ENCODE assay signal across 8 cellular contexts in genomic region chr16:3880623-3881498, GRCh38. TPM values are rescaled to one million over a fixed set of nuclear protein-coding genes. Genes with fewer than 3 reads are reported as not detected.
DNase-seq lines count a peak whose midpoint lies in the region; ATAC-seq and TF ChIP-seq lines count a peak whose summit lies in the region.

Gene CREBBP (minus strand): TSS chr16:3880713. CDS start chr16:3879916, 797 bp downstream.

- DNase-seq in DMS114 treated with DMSO at 0.1 percent for 48 hours (lab: John Stamatoyannopoulos, UW; ENCODE audit: unreplicated experiment) (peak; percentile 33), KG1 (lab: John Stamatoyannopoulos, UW) (peak; percentile 71), Panc1 (ENCODE audit: low read depth, low spot score) (no peak), esophagus muscularis mucosa (ENCODE audit: extremely low spot score) (peak; percentile 95)
- peak; percentile 82 for DNase-seq in activated T-cell treated with anti-CD3 and anti-CD28 coated beads, Interleukin-2, amount 50 U/mL, for 4 hours
- DNase-seq in stimulated activated CD8-positive, alpha-beta memory T cell treated with anti-CD3 and anti-CD28 coated beads, Interleukin-7, amount 100 ng/mL, for 24 hours (ENCODE audit: low read depth) = peak; percentile 60

- 8% methylated on average over 34 of the region's 96 CpGs for WGBS in esophagus muscularis mucosa

- in situ Hi-C loops in Panc1 (cut with HindIII; ENCODE audit: low pct_unique_long_range_greater_than_20kb, low sequenced_read_pairs) = no loop called here

- intact Hi-C loops in Panc1 (cut with micrococcal nuclease; ENCODE audit: unreplicated experiment) (no loop called here), esophagus muscularis mucosa (cut with DNase I) (loop anchor here (2.0 kb wide), 1 partner anchor 190 kb away; no protein-coding TSS in a partner anchor)

- H3K4me3 ChIP-seq in Panc1 (ENCODE audit: low read depth in 2 of 2, low read length in 2 of 2) (peak within 1 kb of the TSS; percentile 84 to 93), esophagus muscularis mucosa (peak within 1 kb of the TSS; percentile 72 to 91 (median 87)), muscle layer of duodenum (ENCODE audit: low read depth in 1 of 2, low read length in 2 of 2) (peak within 1 kb of the TSS; percentile 80 to 81)

- H3K9me3 Mint-ChIP-seq in activated T-cell treated with anti-CD3 and anti-CD28 coated beads, Interleukin-2, amount 50 U/mL, for 4 hours = no peaks in the 10 kb centered on the region

- peaks cover 18% of the 10 kb centered on the region for H3K36me3 Mint-ChIP-seq in activated T-cell treated with anti-CD3 and anti-CD28 coated beads, Interleukin-2, amount 50 U/mL, for 4 hours (ENCODE audit: insufficient read depth)

- TF ChIP-seq POLR2A in esophagus muscularis mucosa (IDR thresholded peaks at IDR 0.05; ENCODE audit: low read depth) = peak; percentile 12

- ATAC-seq in GM21619 (IDR thresholded peaks at IDR 0.05; ENCODE audit: unreplicated experiment) (peak; percentile 73), Panc1 (peak; percentile 91)
- peak; percentile 84 to 85 for ATAC-seq in activated T-cell treated with anti-CD3 and anti-CD28 coated beads, Interleukin-2, amount 50 U/mL, for 4 hours

- TF ChIP-seq CTCF in Panc1 (IDR thresholded peaks at IDR 0.05) (no peak), esophagus muscularis mucosa (IDR thresholded peaks at IDR 0.05) (peak in 1 of 3 experiments; percentile 14)

- peaks cover 7% of the 10 kb centered on the region for H3K27me3 Mint-ChIP-seq in activated T-cell treated with anti-CD3 and anti-CD28 coated beads, Interleukin-2, amount 50 U/mL, for 4 hours (ENCODE audit: low read depth)

- POLR2A ChIA-PET in Panc1 (lab: Charles Lee) = interaction anchor here (0.6 kb wide), 1 partner anchor 247 kb away, joined by 3 read pairs; no protein-coding TSS in a partner anchor

- CTCF ChIA-PET in Panc1 (lab: Charles Lee) = no interaction called here

- no TSS peak for BruUV-seq in Panc1 (replicated peaks; lab: Mats Ljungman, UMichigan)

- TF ChIP-seq EP300 in esophagus muscularis mucosa (IDR thresholded peaks at IDR 0.05) = no peak

- H3K9me3 ChIP-seq in Panc1 (ENCODE audit: control insufficient read depth, insufficient read depth, low read depth, low read length) = no peaks in the 10 kb centered on the region
- no peaks in the 10 kb centered on the region for H3K9me3 ChIP-seq in esophagus muscularis mucosa
- no peaks in the 10 kb centered on the region for H3K9me3 ChIP-seq in muscle layer of duodenum (ENCODE audit: control insufficient read depth in 1 of 2, low read length in 2 of 2)

- H3K4me1 Mint-ChIP-seq in activated T-cell treated with anti-CD3 and anti-CD28 coated beads, Interleukin-2, amount 50 U/mL, for 4 hours (ENCODE audit: low read depth) = peaks cover 40% of the 10 kb centered on the region

- H3K36me3 ChIP-seq in Panc1 (ENCODE audit: control insufficient read depth, insufficient read depth, low read length) = no peaks in the 10 kb centered on the region
- no peaks in the 10 kb centered on the region for H3K36me3 ChIP-seq in esophagus muscularis mucosa
- H3K36me3 ChIP-seq in muscle layer of duodenum (ENCODE audit: control insufficient read depth in 1 of 2, insufficient read depth in 2 of 2, low read length in 2 of 2) = no peaks in the 10 kb centered on the region

- peak within 1 kb of the TSS; percentile 90 for H3K27ac ChIP-seq in Panc1 (ENCODE audit: low read length)
- H3K27ac ChIP-seq in esophagus muscularis mucosa (replicated peaks in 1 of 4) = peak within 1 kb of the TSS; percentile 84 to 92 (median 88)
- no peak within 1 kb of the TSS for H3K27ac ChIP-seq in muscle layer of duodenum (ENCODE audit: low read length)

- H3K27me3 ChIP-seq in Panc1 (ENCODE audit: control insufficient read depth, insufficient read depth, low read length) (no peaks in the 10 kb centered on the region), esophagus muscularis mucosa (no peaks in the 10 kb centered on the region), muscle layer of duodenum (ENCODE audit: low read depth, low read length) (no peaks in the 10 kb centered on the region)

- H3K4me1 ChIP-seq in Panc1 (ENCODE audit: control insufficient read depth, insufficient read depth, low read length) (peaks cover 25% of the 10 kb centered on the region), esophagus muscularis mucosa (peaks cover 30 to 40% (median 37%) of the 10 kb centered on the region in 4 donors), muscle layer of duodenum (ENCODE audit: control insufficient read depth in 1 of 2, insufficient read depth in 2 of 2, low read length in 2 of 2) (peaks cover 14 to 17% of the 10 kb centered on the region in 2 donors)

- H3K4me3 Mint-ChIP-seq in activated T-cell treated with anti-CD3 and anti-CD28 coated beads, Interleukin-2, amount 50 U/mL, for 4 hours = peak within 1 kb of the TSS; percentile 88

RNA-seq across cellular contexts. Expression of gene CREBBP, which starts in this region (rescaled TPM):
- total RNA-seq in Panc1 (2021; ENCODE audit: unreplicated experiment) = 60.2 TPM
- 52.0 TPM for polyA plus RNA-seq in Panc1 (2012; ENCODE audit: insufficient read length)
- 10 to 100 TPM; 44.7 to 47.2 (median 45.3) TPM for total RNA-seq in activated T-cell treated with anti-CD3 and anti-CD28 coated beads, Interleukin-2, amount 50 U/mL, for 4 hours
- 100 to 1,000 TPM in 1 of 4 donors, 10 to 100 TPM in 3; 48.2 to 112 (median 74.9) TPM for total RNA-seq in esophagus muscularis mucosa
